In genomic region chr3:108486910-108487309, GRCh38 we compare ENCODE assay signal across 10 cellular contexts. TPM values are rescaled to one million over a fixed set of nuclear protein-coding genes. Genes with fewer than 3 reads are reported as not detected.
DNase-seq lines count a peak whose midpoint lies in the region; ATAC-seq, FAIRE-seq and TF ChIP-seq lines count a peak whose summit lies in the region.
"Had no signal": no experiment of that assay in that cellular context is flagged by ENCODE, and none has a peak within 500 bp of the region (broad histone marks: within the 10 kb centered on the region; RNA-seq: fewer than 3 reads in every experiment).

No MANE protein-coding gene starts in this region.

- H3K14ac ChIP-seq in H1 (ENCODE audit: insufficient read length) = no peak overlapping the region

- H4K91ac ChIP-seq in H1 (replicated peaks; ENCODE audit: insufficient read length, low read length) = no peak overlapping the region

- H3K4me2 ChIP-seq in H1 (ENCODE audit: insufficient read depth in 1 of 2, low read depth in 2 of 2, low read length in 2 of 2) = no peak overlapping the region

- FAIRE-seq in D721Med (lab: Jason Lieb, UNC) = peak; percentile 81
- no peak for FAIRE-seq in H1 (lab: Jason Lieb, UNC)

- H3K36me3 ChIP-seq in H1 (ENCODE audit: control insufficient read depth in 2 of 4, insufficient read depth in 4 of 4, low read length in 3 of 4) = no peaks in the 10 kb centered on the region

- TF ChIP-seq EP300 in H1 (IDR thresholded peaks at IDR 0.05; ENCODE audit: borderline replicate concordance in 1 of 2, low read depth in 2 of 2, low read length in 2 of 2) = no peak

- H3K56ac ChIP-seq in H1 (replicated peaks; ENCODE audit: insufficient read length, low read depth, low read length) = no peak overlapping the region

- H3K27me3 ChIP-seq in H1 (replicated peaks in 1 of 4; ENCODE audit: control insufficient read depth in 3 of 4, extremely low read depth in 1 of 4, insufficient read depth in 3 of 4, low read length in 3 of 4) = no peaks in the 10 kb centered on the region

- no peak overlapping the region for H4K5ac ChIP-seq in H1 (ENCODE audit: insufficient read length, low read depth, low read length)

- H4K8ac ChIP-seq in H1 (ENCODE audit: extremely low read depth, insufficient read depth, low read length) = no peak overlapping the region

- POLR2A ChIA-PET in H1 (lab: Charles Lee; ENCODE audit: partially characterized antibody) = interaction anchor here (0.6 kb wide), 1 partner anchor 369 kb away, joined by 3 read pairs; no protein-coding TSS in a partner anchor
- POLR2A ChIA-PET in naive thymus-derived CD8-positive, alpha-beta T cell (lab: Charles Lee) = no interaction called here

- no peaks in the 10 kb centered on the region for H3K79me1 ChIP-seq in H1 (ENCODE audit: low read depth, low read length)

- no peak overlapping the region for H2BK12ac ChIP-seq in H1 (ENCODE audit: low read depth, low read length)

- H3K4me3 Mint-ChIP-seq in naive thymus-derived CD8-positive, alpha-beta T cell = no peak overlapping the region

- H3K36me3 Mint-ChIP-seq in naive thymus-derived CD8-positive, alpha-beta T cell = no peaks in the 10 kb centered on the region

- ATAC-seq in naive thymus-derived CD8-positive, alpha-beta T cell = no peak
- no peak for ATAC-seq in GM21390 (IDR thresholded peaks at IDR 0.05; ENCODE audit: unreplicated experiment)
- ATAC-seq: mucosa of descending colon had no signal

- peak overlapping the region in 1 of 4 experiments; percentile 13; a peak in 1 of 7 replicates for H3K9ac ChIP-seq in H1 (replicated peaks in 1 of 4; ENCODE audit: extremely low read depth in 1 of 4, low read depth in 3 of 4, low read length in 3 of 4)

- no peak overlapping the region for H2BK15ac ChIP-seq in H1 (ENCODE audit: low read length)

- H2BK5ac ChIP-seq in H1 (ENCODE audit: low read depth, low read length) = no peak overlapping the region

- H2AFZ ChIP-seq in H1 (ENCODE audit: low read length) = no peak overlapping the region

- TF ChIP-seq POLR2A in H1 (IDR thresholded peaks at IDR 0.05; ENCODE audit: control extremely low read depth in 1 of 2, low read depth in 2 of 2, low read length in 2 of 2) = no peak

- H2AK5ac ChIP-seq in H1 (ENCODE audit: low read depth, low read length) = no peak overlapping the region

- no peak overlapping the region for H3K4me3 ChIP-seq in H1 (ENCODE audit: extremely low read depth in 1 of 4, insufficient read depth in 2 of 4, low read depth in 3 of 4, low read length in 4 of 4)
- H3K4me3 ChIP-seq: mucosa of descending colon had no signal

- H4K20me1 ChIP-seq in H1 (replicated peaks in 1 of 2; ENCODE audit: control insufficient read depth in 1 of 2, insufficient read depth in 2 of 2, low read length in 2 of 2) = no peaks in the 10 kb centered on the region

- H3K9me3 Mint-ChIP-seq in naive thymus-derived CD8-positive, alpha-beta T cell = no peaks in the 10 kb centered on the region

- H3K27me3 Mint-ChIP-seq in naive thymus-derived CD8-positive, alpha-beta T cell = peaks cover 0 to 7% (median 2%) of the 10 kb centered on the region in 5 donors

- DNase-seq in D721Med (ENCODE audit: insufficient read length, low spot score) (no peak), NCI-H446 treated with DMSO at 0.1 percent for 48 hours (lab: John Stamatoyannopoulos, UW) (peak; percentile 53), H1 (ENCODE audit: low read depth in 1 of 2, low spot score in 2 of 2) (no peak), myocyte (ENCODE audit: low read depth) (peak; percentile 81), SIG-M5 (lab: John Stamatoyannopoulos, UW) (no peak)
- no peak for DNase-seq in stimulated activated CD4-positive, alpha-beta T cell treated with anti-CD3 and anti-CD28 coated beads, Interleukin-1b, Interleukin-23, amount 100 ng/mL, for 48 hours
- DNase-seq in naive thymus-derived CD8-positive, alpha-beta T cell = no peak
- DNase-seq: GDM1, mucosa of descending colon had no signal

- no peak for TF ChIP-seq CTCF in D721Med (IDR thresholded peaks at IDR 0.05; ENCODE audit: insufficient read depth, missing control alignments)
- no peak for TF ChIP-seq CTCF in H1 (IDR thresholded peaks at IDR 0.05; ENCODE audit: control extremely low read depth in 1 of 3, insufficient read depth in 1 of 3, low read depth in 1 of 3, low read length in 3 of 3)

- WGBS in H1 (ENCODE audit: extremely low coverage in 1 of 2, insufficient coverage in 1 of 2, insufficient read length in 1 of 2, insufficient replicate concordance in 2 of 2, low coverage in 1 of 2, low lambda C conversion rate in 2 of 2, missing lambda C conversion rate in 1 of 2), 2 experiments = 84% methylated on average over 6 of the region's 6 CpGs; no CpG with 5 or more reads in 1 of the 2 experiments

- no peak overlapping the region for H2BK20ac ChIP-seq in H1 (ENCODE audit: low read length)

- no peak overlapping the region for H2BK120ac ChIP-seq in H1 (replicated peaks; ENCODE audit: low read depth, low read length)

- no peak overlapping the region for H3K27ac ChIP-seq in H1 (ENCODE audit: low read depth, low read length)

- no peaks in the 10 kb centered on the region for H3K9me3 ChIP-seq in H1 (ENCODE audit: insufficient read depth in 2 of 2, low read depth in 1 of 2, low read length in 1 of 2)
- H3K9me3 ChIP-seq: mucosa of descending colon had no signal

- H3K4me1 Mint-ChIP-seq in naive thymus-derived CD8-positive, alpha-beta T cell = peaks cover 0 to 5% (median 3%) of the 10 kb centered on the region in 4 donors

- no peak overlapping the region for H3K27ac Mint-ChIP-seq in naive thymus-derived CD8-positive, alpha-beta T cell

- H3K23me2 ChIP-seq in H1 (ENCODE audit: low read depth, low read length) = no peaks in the 10 kb centered on the region

- CTCF ChIA-PET in H1 (lab: Charles Lee; ENCODE audit: partially characterized antibody) = interaction anchor here (0.9 to 5.2 kb wide), 6 partner anchors 9 to 331 kb away, joined by 3 to 34 read pairs (median 18); no protein-coding TSS in a partner anchor

- no peak overlapping the region for H3K18ac ChIP-seq in H1 (ENCODE audit: extremely low read depth, low read length)

- no peak overlapping the region for H3K4ac ChIP-seq in H1 (replicated peaks; ENCODE audit: insufficient read length, low read depth, low read length)

- H3K23ac ChIP-seq in H1 (ENCODE audit: insufficient read length) = no peak overlapping the region

- H3K79me2 ChIP-seq in H1 (ENCODE audit: control insufficient read depth in 1 of 2, insufficient read depth in 2 of 2, low read length in 2 of 2) = no peaks in the 10 kb centered on the region

- no peak for TF ChIP-seq RAD21 in H1 (IDR thresholded peaks at IDR 0.05 in 1 of 2, conservative IDR thresholded peaks at IDR 0.05 in 1 of 2; ENCODE audit: low read depth in 2 of 2, low read length in 2 of 2)

- H3K4me1 ChIP-seq in H1 (replicated peaks in 1 of 4; ENCODE audit: control insufficient read depth in 3 of 4, insufficient read depth in 4 of 4, low read length in 3 of 4) = peaks cover 0 to 11% (median 8%) of the 10 kb centered on the region in 4 experiments; a peak in 4 of 7 replicates

TF ChIP-seq in H1, 55 proteins besides CTCF, POLR2A, EP300 and RAD21 (continues in another document):
- TF ChIP-seq TAF7 (optimal IDR thresholded peaks at IDR 0.05; ENCODE audit: borderline replicate concordance, low read depth, low read length) = no peak
- no peak for TF ChIP-seq SIN3A (conservative IDR thresholded peaks at IDR 0.05 in 1 of 2, IDR thresholded peaks at IDR 0.05 in 1 of 2; ENCODE audit: low read depth in 1 of 2, low read length in 2 of 2)
- no peak for TF ChIP-seq KDM5A (IDR thresholded peaks at IDR 0.05; ENCODE audit: low read length)

RNA-seq across cellular contexts. Expression of gene MYH15, which starts 23.5 kb away (rescaled TPM):
- 0.10 TPM in 1 of 2 replicates, not detected in the other for total RNA-seq in H1 (2021; fragmentation: NEBNext Ultra II Directional; extraction: Animal tissue kit (Norgen Biotek cat#: 25700))
- under 0.01 TPM in 1 of 2 replicates, not detected in the other for polyA plus RNA-seq in H1 (2011; rRNA removed)
- 0.01 TPM for polyA plus RNA-seq in H1 (2011; cell fraction: cytosol; rRNA removed)
- 0.07 TPM for polyA plus RNA-seq in H1 (2011; cell fraction: nucleus; rRNA removed)
- polyA plus RNA-seq in H1 (2012, experiment 1 of 2) = 0.06 TPM in 1 of 4 replicates, not detected in the others
- not detected for polyA plus RNA-seq in H1 (2012, experiment 2 of 2)
- 0.04 TPM for polyA plus RNA-seq in H1 (2013, experiment 1 of 2)
- 0.02 TPM for polyA plus RNA-seq in H1 (2013, experiment 2 of 2)
- 0.05 TPM in 1 of 2 replicates, not detected in the other for polyA minus RNA-seq in H1 (2011; rRNA and poly(A)+ RNA removed)
- polyA minus RNA-seq in H1 (2011; cell fraction: cytosol; rRNA and poly(A)+ RNA removed) = not detected
- 0.10 TPM for polyA minus RNA-seq in H1 (2011; cell fraction: nucleus; rRNA and poly(A)+ RNA removed)
- total RNA-seq in myocyte = 0.19 and 0.42 TPM in 2 replicates
- 0.19 TPM for polyA plus RNA-seq in myocyte (2012)
- total RNA-seq in naive thymus-derived CD8-positive, alpha-beta T cell = under 1 TPM; 0.05 to 0.47 TPM
- polyA plus RNA-seq in naive thymus-derived CD8-positive, alpha-beta T cell = not detected

Comparison
In these comparisons a context has a peak if more than half of its experiments do, and no peak if none do; other contexts are left out.
1. DNase-seq: peak in NCI-H446 treated with DMSO at 0.1 percent for 48 hours (single experiment) and myocyte (single experiment); none in D721Med (single experiment), H1 (0 of 2), SIG-M5 (single experiment), stimulated activated CD4-positive, alpha-beta T cell treated with anti-CD3 and anti-CD28 coated beads, Interleukin-1b, Interleukin-23, amount 100 ng/mL, for 48 hours (single experiment) and naive thymus-derived CD8-positive, alpha-beta T cell (0 of 10).